ENCODE assay signal across 19 cellular contexts in the genomic region with DNA sequence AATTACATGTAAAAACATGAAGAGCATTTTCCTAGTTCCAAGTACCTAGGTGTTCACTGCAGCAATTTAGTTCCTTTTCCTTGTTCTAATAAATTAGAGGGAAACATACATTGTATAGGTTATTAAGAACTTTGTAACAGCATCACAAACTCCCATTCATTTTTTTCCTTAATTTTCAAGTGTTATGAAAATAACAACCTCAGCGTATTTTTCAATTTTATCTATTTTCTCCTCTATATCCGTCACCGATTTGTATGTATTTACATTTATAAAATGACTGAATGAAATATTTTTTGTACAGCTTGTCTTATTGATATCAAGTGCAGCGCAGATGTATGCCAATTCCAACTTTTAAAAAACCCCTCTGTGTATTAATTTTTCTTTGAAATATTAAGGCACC.
"Had no signal": no experiment of that assay in that cellular context is flagged by ENCODE, and none has a peak within 500 bp of the region (broad histone marks: within the 10 kb centered on the region; RNA-seq: fewer than 3 reads in every experiment).

No MANE protein-coding gene starts in this region.

- H3K27ac Mint-ChIP-seq: T-cell had no signal

- H3K9me3 ChIP-seq: MG63, SK-N-SH had no signal

- H3K9me2 ChIP-seq: SK-N-SH had no signal

- H3K4me3 ChIP-seq: MG63 had no signal

- H3K9me3 Mint-ChIP-seq: IgD-negative memory B cell, T-cell had no signal

- H3K4me2 ChIP-seq: SK-N-SH had no signal

- DNase-seq: NCI-H1092; NCI-H1417 treated with DMSO at 0.1 percent for 48 hours; NCI-H1694 treated with DMSO at 0.1 percent for 48 hours; NCI-H2029; NCI-H2081 treated with DMSO at 0.1 percent for 48 hours; NCI-H2171; NCI-H226; NCI-H446; NCI-H510A; NCI-H524 treated with DMSO at 0.1 percent for 48 hours; NCI-H774; NK-92 treated with Interleukin-12 subunit alpha and Interleukin-12 subunit beta, amount 100 ng/mL, for 24 hours; SHP77; SK-N-SH had no signal

- H3K27me3 ChIP-seq: MG63 had no signal

- H3K27me3 Mint-ChIP-seq: IgD-negative memory B cell, T-cell had no signal

- H3K4me1 Mint-ChIP-seq: IgD-negative memory B cell had no signal

- ATAC-seq: Panc1 had no signal

- H3K4me3 Mint-ChIP-seq: IgD-negative memory B cell, T-cell had no signal

- H3K27ac ChIP-seq: RWPE1 had no signal

- H3K9ac ChIP-seq: SK-N-SH had no signal
